Comparison of ENCODE assay signal across 13 cellular contexts in the genomic region with DNA sequence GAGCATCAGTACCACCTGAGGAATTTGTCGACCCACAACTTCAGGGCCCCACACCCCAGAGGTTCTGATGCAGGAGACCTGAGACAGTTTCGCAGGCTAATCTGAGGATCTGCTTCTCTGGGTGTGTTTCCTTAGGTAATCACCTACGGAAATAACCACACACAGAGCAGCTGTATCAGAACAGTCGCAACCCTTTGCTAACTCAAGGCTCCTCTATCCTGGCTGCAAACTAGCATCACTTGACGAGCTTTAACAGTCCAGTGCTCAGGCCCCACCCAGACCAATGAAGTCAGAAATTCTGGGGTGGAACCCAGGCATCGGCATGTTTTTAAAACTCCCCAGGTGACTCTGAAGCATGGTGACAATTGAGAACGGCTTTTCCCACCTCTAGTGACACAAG.
DNase-seq lines count a peak whose midpoint lies in the region; ATAC-seq lines count a peak whose summit lies in the region.
"Had no signal": no experiment of that assay in that cellular context is flagged by ENCODE, and none has a peak within 500 bp of the region (broad histone marks: within the 10 kb centered on the region; RNA-seq: fewer than 3 reads in every experiment).

No MANE protein-coding gene starts in this region.

- H3K27me3 Mint-ChIP-seq in memory B cell, result no peaks in the 10 kb centered on the region

- DNase-seq in memory B cell (ENCODE audit: low spot score in 2 of 2), result peak; percentile 53 to 59
- DNase-seq in stimulated activated CD8-positive, alpha-beta memory T cell treated with anti-CD3 and anti-CD28 coated beads, Interleukin-4, amount 100 ng/mL, for 48 hours, result no peak
- DNase-seq in cortex of kidney (lab: John Stamatoyannopoulos, UW), result no peak
- DNase-seq in GM19240 (ENCODE audit: insufficient read length, low spot score), result no peak
- DNase-seq in effector CD4-positive, alpha-beta T cell, result no peak
- DNase-seq: activated CD4-positive, alpha-beta T cell treated with anti-CD3 and anti-CD28 coated beads for 48 hours; effector CD8-positive, alpha-beta T cell; foreskin keratinocyte; GF-D8; NCI-H2029 had no signal

- ATAC-seq in GM18517 (IDR thresholded peaks at IDR 0.05; ENCODE audit: unreplicated experiment) (peak; percentile 48), GM21390 (IDR thresholded peaks at IDR 0.05; ENCODE audit: unreplicated experiment) (peak; percentile 45), HG03103 (IDR thresholded peaks at IDR 0.05; ENCODE audit: low read depth, unreplicated experiment) (peak; percentile 49), memory B cell (ENCODE audit: low read depth) (peak; percentile 79)
- ATAC-seq: foreskin keratinocyte had no signal

- H3K4me1 Mint-ChIP-seq in memory B cell, result peaks cover 51% of the 10 kb centered on the region

- H3K9me3 Mint-ChIP-seq in memory B cell, result no peaks in the 10 kb centered on the region

- peak overlapping the region; percentile 92 for H3K27ac Mint-ChIP-seq in memory B cell

- peak overlapping the region; percentile 8 for H3K4me3 Mint-ChIP-seq in memory B cell

- H3K36me3 Mint-ChIP-seq in memory B cell, result peaks cover 9% of the 10 kb centered on the region

Comparison
In these comparisons a context has a peak if more than half of its experiments do, and no peak if none do; other contexts are left out.
1. DNase-seq: peak in memory B cell (2 of 2); none in stimulated activated CD8-positive, alpha-beta memory T cell treated with anti-CD3 and anti-CD28 coated beads, Interleukin-4, amount 100 ng/mL, for 48 hours (single experiment), cortex of kidney (single experiment), GM19240 (single experiment) and effector CD4-positive, alpha-beta T cell (single experiment).
2. Peak in every context shown above with its lines, with median percentiles within 50 percentile points of each other: ATAC-seq.